In genomic region chr14:95138876-95139275, GRCh38 we compare ENCODE assay signal across 28 cellular contexts. TPM values are rescaled to one million over a fixed set of nuclear protein-coding genes. Genes with fewer than 3 reads are reported as not detected.
DNase-seq lines count a peak whose midpoint lies in the region; ATAC-seq and TF ChIP-seq lines count a peak whose summit lies in the region.
"Had no signal": no experiment of that assay in that cellular context is flagged by ENCODE, and none has a peak within 500 bp of the region (broad histone marks: within the 10 kb centered on the region; RNA-seq: fewer than 3 reads in every experiment).

No MANE protein-coding gene starts in this region.

- CTCF ChIA-PET in CD4-positive, alpha-beta T cell (lab: Charles Lee), result no interaction called here

- WGBS in heart left ventricle, 4 donors, result 100% methylated on average over 1 of the region's 1 CpG; no CpG with 5 or more reads in 3 of the 4 donors

- peaks cover 0 to 5% (median 0%) of the 10 kb centered on the region in 9 donors for H3K36me3 ChIP-seq in heart left ventricle
- H3K36me3 ChIP-seq: adrenal gland, gastrocnemius medialis, left ventricle myocardium inferior, ovary, stomach, transverse colon had no signal

- H3K27ac ChIP-seq in CD4-positive, alpha-beta T cell (ENCODE audit: low read depth, low read length), result no peak overlapping the region
- peak overlapping the region in 1 of 12 donors; percentile 82 for H3K27ac ChIP-seq in heart left ventricle
- H3K27ac ChIP-seq: C4-2B, coronary artery, ovary had no signal

- no peaks in the 10 kb centered on the region for H3K9me3 ChIP-seq in CD4-positive, alpha-beta T cell (ENCODE audit: control insufficient read depth, low read length)
- H3K9me3 ChIP-seq in heart left ventricle, result no peaks in the 10 kb centered on the region
- H3K9me3 ChIP-seq: adrenal gland, gastrocnemius medialis, left ventricle myocardium inferior, ovary, stomach, transverse colon had no signal

- H3K27me3 Mint-ChIP-seq in CD4-positive, alpha-beta T cell, result no peaks in the 10 kb centered on the region
- no peaks in the 10 kb centered on the region for H3K27me3 Mint-ChIP-seq in stimulated activated naive B cell treated with anti-CD40 and anti-IgM and Interleukin-4, amounts not matched to agents 10 μg/mL and 1 μg/mL and 100 μg/mL, for 72 hours
- H3K27me3 Mint-ChIP-seq: activated CD8-positive, alpha-beta memory T cell treated with anti-CD3 and anti-CD28 coated beads, Interleukin-2, amount 10 ng/mL, durations not matched to agents 7 days and 5 days had no signal

- TF ChIP-seq CTCF in CD4-positive, alpha-beta T cell (IDR thresholded peaks at IDR 0.05), result no peak
- TF ChIP-seq CTCF in fibroblast of mammary gland (conservative IDR thresholded peaks at IDR 0.05; ENCODE audit: control insufficient read depth, insufficient read depth, low read depth, low read length) (no peak), heart left ventricle (IDR thresholded peaks at IDR 0.05) (no peak)

- POLR2A ChIA-PET in CD4-positive, alpha-beta T cell (lab: Charles Lee), result interaction anchor here (0.6 kb wide), 1 partner anchor 14 kb away, joined by 3 read pairs; no protein-coding TSS in a partner anchor

- H3K27me3 ChIP-seq in CD4-positive, alpha-beta T cell (ENCODE audit: control insufficient read depth, insufficient read depth, low read length), result no peaks in the 10 kb centered on the region
- no peaks in the 10 kb centered on the region for H3K27me3 ChIP-seq in heart left ventricle
- H3K27me3 ChIP-seq: adrenal gland, gastrocnemius medialis, ovary, stomach, transverse colon had no signal

- H3K4me3 ChIP-seq in fibroblast of mammary gland (ENCODE audit: control insufficient read depth, low read depth, low read length) (no peak overlapping the region), heart left ventricle (no peak overlapping the region)
- H3K4me3 ChIP-seq: adrenal gland, coronary artery, gastrocnemius medialis, left ventricle myocardium inferior, ovary, skin epidermis, stomach, transverse colon had no signal

- peaks cover 31% of the 10 kb centered on the region for H3K36me3 Mint-ChIP-seq in CD4-positive, alpha-beta T cell (ENCODE audit: low read depth)
- peaks cover 19 to 21% of the 10 kb centered on the region in 2 donors for H3K36me3 Mint-ChIP-seq in stimulated activated naive B cell treated with anti-CD40 and anti-IgM and Interleukin-4, amounts not matched to agents 10 μg/mL and 1 μg/mL and 100 μg/mL, for 72 hours
- H3K36me3 Mint-ChIP-seq: natural killer cell had no signal

- ATAC-seq in CD4-positive, alpha-beta T cell (ENCODE audit: poor library complexity), result no peak
- no peak for ATAC-seq in stimulated activated naive B cell treated with anti-CD40 and anti-IgM and Interleukin-4, amounts not matched to agents 10 μg/mL and 1 μg/mL and 100 μg/mL, for 72 hours (replicated peaks)
- ATAC-seq in GM21447 (IDR thresholded peaks at IDR 0.05; ENCODE audit: unreplicated experiment) (no peak), HG03457 (IDR thresholded peaks at IDR 0.05; ENCODE audit: unreplicated experiment) (no peak), heart left ventricle (no peak)
- ATAC-seq: activated CD8-positive, alpha-beta memory T cell treated with anti-CD3 and anti-CD28 coated beads, Interleukin-2, amount 10 ng/mL, durations not matched to agents 7 days and 5 days; gastrocnemius medialis had no signal

- H3K4me3 Mint-ChIP-seq in CD4-positive, alpha-beta T cell, result no peak overlapping the region
- no peak overlapping the region for H3K4me3 Mint-ChIP-seq in stimulated activated naive B cell treated with anti-CD40 and anti-IgM and Interleukin-4, amounts not matched to agents 10 μg/mL and 1 μg/mL and 100 μg/mL, for 72 hours
- H3K4me3 Mint-ChIP-seq: activated CD8-positive, alpha-beta memory T cell treated with anti-CD3 and anti-CD28 coated beads, Interleukin-2, amount 10 ng/mL, durations not matched to agents 7 days and 5 days had no signal

- H3K9me3 Mint-ChIP-seq in CD4-positive, alpha-beta T cell, result no peaks in the 10 kb centered on the region
- H3K9me3 Mint-ChIP-seq in stimulated activated naive B cell treated with anti-CD40 and anti-IgM and Interleukin-4, amounts not matched to agents 10 μg/mL and 1 μg/mL and 100 μg/mL, for 72 hours, result peaks cover 2 to 4% of the 10 kb centered on the region in 2 donors
- H3K9me3 Mint-ChIP-seq: natural killer cell had no signal

- H3K27ac Mint-ChIP-seq in CD4-positive, alpha-beta T cell, result peak overlapping the region; percentile 28
- H3K27ac Mint-ChIP-seq in stimulated activated naive B cell treated with anti-CD40 and anti-IgM and Interleukin-4, amounts not matched to agents 10 μg/mL and 1 μg/mL and 100 μg/mL, for 72 hours, result peak overlapping the region; percentile 56
- H3K27ac Mint-ChIP-seq: activated CD8-positive, alpha-beta memory T cell treated with anti-CD3 and anti-CD28 coated beads, Interleukin-2, amount 10 ng/mL, durations not matched to agents 7 days and 5 days had no signal

- H3K4me1 Mint-ChIP-seq in CD4-positive, alpha-beta T cell (ENCODE audit: low read depth), result peaks cover 86% of the 10 kb centered on the region
- peaks cover 37 to 72% of the 10 kb centered on the region in 2 donors for H3K4me1 Mint-ChIP-seq in stimulated activated naive B cell treated with anti-CD40 and anti-IgM and Interleukin-4, amounts not matched to agents 10 μg/mL and 1 μg/mL and 100 μg/mL, for 72 hours

- no peak for TF ChIP-seq POLR2A in heart left ventricle (IDR thresholded peaks at IDR 0.05)

- H3K4me1 ChIP-seq in heart left ventricle, result peaks cover 17 to 82% (median 68%) of the 10 kb centered on the region in 12 donors

- intact Hi-C loops in CD4-positive, alpha-beta T cell (cut with DNase I, micrococcal nuclease), result no loop called here
- intact Hi-C loops in heart left ventricle (cut with DNase I), result no loop called here

- DNase-seq in CD4-positive, alpha-beta T cell, result no peak
- DNase-seq in amniotic epithelial cell (ENCODE audit: low read depth) (peak; percentile 21), fibroblast of mammary gland (ENCODE audit: low read depth) (peak; percentile 50), heart left ventricle (no peak)
- DNase-seq in stimulated activated naive B cell treated with anti-CD40 and anti-IgM and Interleukin-4, amounts not matched to agents 10 μg/mL and 1 μg/mL and 100 μg/mL, for 72 hours, result no peak
- DNase-seq: activated CD4-positive, CD25-positive, alpha-beta regulatory T cell; activated CD8-positive, alpha-beta memory T cell treated with anti-CD3 and anti-CD28 coated beads, Interleukin-2, amount 10 ng/mL, durations not matched to agents 7 days and 5 days; activated naive CD4-positive, alpha-beta T cell; activated T-cell treated with anti-CD3 and anti-CD28 coated beads, Interleukin-2, amount 50 U/mL, for 48 hours; adrenal gland; gastrocnemius medialis; hippocampal formation; left ventricle myocardium inferior; midbrain; natural killer cell; NCI-H1105; NCI-H187 treated with DMSO at 0.1 percent for 48 hours; NCI-H526 treated with DMSO at 0.1 percent for 48 hours; ovary; retina; stomach; T-helper 1 cell; transverse colon had no signal

RNA-seq across cellular contexts. Expression of gene DICER1, which starts 18.5 kb away (rescaled TPM):
- 10 to 100 TPM; 53.7 to 66.0 TPM for total RNA-seq in CD4-positive, alpha-beta T cell
- 10 to 100 TPM; 21.6 to 57.9 (median 33.3) TPM for total RNA-seq in heart left ventricle
- 10 to 100 TPM in 1 of 2 donors, 1 to 10 TPM in 1; 5.4 to 10.5 TPM for polyA plus RNA-seq in heart left ventricle

Comparison
In these comparisons a context has a peak if more than half of its experiments do, and no peak if none do; other contexts are left out.
1. DNase-seq: peak in amniotic epithelial cell (single experiment) and fibroblast of mammary gland (single experiment); none in CD4-positive, alpha-beta T cell (0 of 10), stimulated activated naive B cell treated with anti-CD40 and anti-IgM and Interleukin-4, amounts not matched to agents 10 μg/mL and 1 μg/mL and 100 μg/mL, for 72 hours (single experiment) and heart left ventricle (0 of 5).